In the genomic region with DNA sequence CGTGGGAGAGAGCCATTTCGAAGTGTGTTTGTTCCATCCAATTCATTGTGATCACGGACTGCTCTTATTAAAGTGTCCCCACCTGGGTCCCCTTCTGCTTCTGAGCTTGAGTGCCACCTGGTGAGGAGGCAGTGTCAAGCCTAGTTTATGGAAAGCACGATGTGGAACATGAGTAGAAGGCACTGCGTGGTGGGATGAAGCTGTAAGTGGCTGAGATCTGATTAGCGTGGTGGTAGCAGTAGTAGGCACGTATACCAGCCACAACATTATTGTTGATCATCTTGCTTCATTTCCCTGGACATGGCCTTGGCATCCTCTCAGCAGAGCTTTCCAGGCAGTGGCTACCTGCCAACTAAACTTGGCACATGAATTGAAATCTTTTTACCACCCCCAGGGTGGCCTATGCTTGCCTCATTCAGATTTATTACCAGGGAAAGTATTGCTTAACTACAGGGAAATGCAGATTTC, we compare ENCODE assay signal across 9 cellular contexts. TPM values are rescaled to one million over a fixed set of nuclear protein-coding genes. Genes with fewer than 3 reads are reported as not detected.
DNase-seq lines count a peak whose midpoint lies in the region; ATAC-seq and TF ChIP-seq lines count a peak whose summit lies in the region.
"Had no signal": no experiment of that assay in that cellular context is flagged by ENCODE, and none has a peak within 500 bp of the region (broad histone marks: within the 10 kb centered on the region; RNA-seq: fewer than 3 reads in every experiment).

No MANE protein-coding gene starts in this region.

- no peak for DNase-seq in activated CD4-positive, CD25-positive, alpha-beta regulatory T cell (lab: John Stamatoyannopoulos, UW)
- peak; percentile 42 for DNase-seq in RWPE1 (ENCODE audit: low spot score)
- no peak for DNase-seq in left ventricle myocardium inferior
- DNase-seq in stimulated activated CD4-positive, alpha-beta T cell treated with anti-CD3 and anti-CD28 coated beads, Interleukin-4, amount 100 ng/mL, for 1 hour, result no peak
- no peak for DNase-seq in SW 1271 (lab: John Stamatoyannopoulos, UW)

- POLR2A ChIA-PET in RWPE1 (lab: Yijun Ruan, JAX; ENCODE audit: low non-redundant PET), result no interaction called here

- CTCF ChIA-PET in RWPE1 (lab: Yijun Ruan, JAX), result interaction anchor here (0.7 to 0.9 kb wide), 2 partner anchors 54 to 72 kb away, joined by 3 read pairs; no protein-coding TSS in a partner anchor

- no peak overlapping the region for H3K4me3 ChIP-seq in left ventricle myocardium inferior

- H3K27me3 ChIP-seq in left ventricle myocardium inferior (ENCODE audit: low read depth), result no peaks in the 10 kb centered on the region

- peak; percentile 20 to 41 for ATAC-seq in activated CD4-positive, CD25-positive, alpha-beta regulatory T cell treated with anti-CD3 and anti-CD28 coated beads, Interleukin-2, amount 50 U/mL, for 24 hours
- ATAC-seq in HG03097 (IDR thresholded peaks at IDR 0.05; ENCODE audit: low FRiP score, unreplicated experiment) (peak; percentile 77), GM21423 (IDR thresholded peaks at IDR 0.05; ENCODE audit: unreplicated experiment) (no peak)

- TF ChIP-seq CTCF in RWPE1 (conservative IDR thresholded peaks at IDR 0.05; ENCODE audit: low read depth), result no peak
- TF ChIP-seq CTCF in left ventricle myocardium inferior (IDR thresholded peaks at IDR 0.05; ENCODE audit: borderline replicate concordance), result peak; percentile 18

- peaks cover under 1% of the 10 kb centered on the region for H3K36me3 ChIP-seq in left ventricle myocardium inferior

- H3K4me1 ChIP-seq in left ventricle myocardium inferior, result peaks cover 36% of the 10 kb centered on the region

- H3K27ac ChIP-seq in RWPE1 (no peak overlapping the region), left ventricle myocardium inferior (replicated peaks) (peak overlapping the region; percentile 48)

- no peaks in the 10 kb centered on the region for H3K9me3 ChIP-seq in left ventricle myocardium inferior (replicated peaks)

- intact Hi-C loops in left ventricle myocardium inferior (cut with micrococcal nuclease), result no loop called here

RNA-seq across cellular contexts. Expression of a gene that starts 46.4 kb away (rescaled TPM):
- total RNA-seq in left ventricle myocardium inferior, result 44.2 TPM
- total RNA-seq: neural crest cell had no signal
